In the genomic region with DNA sequence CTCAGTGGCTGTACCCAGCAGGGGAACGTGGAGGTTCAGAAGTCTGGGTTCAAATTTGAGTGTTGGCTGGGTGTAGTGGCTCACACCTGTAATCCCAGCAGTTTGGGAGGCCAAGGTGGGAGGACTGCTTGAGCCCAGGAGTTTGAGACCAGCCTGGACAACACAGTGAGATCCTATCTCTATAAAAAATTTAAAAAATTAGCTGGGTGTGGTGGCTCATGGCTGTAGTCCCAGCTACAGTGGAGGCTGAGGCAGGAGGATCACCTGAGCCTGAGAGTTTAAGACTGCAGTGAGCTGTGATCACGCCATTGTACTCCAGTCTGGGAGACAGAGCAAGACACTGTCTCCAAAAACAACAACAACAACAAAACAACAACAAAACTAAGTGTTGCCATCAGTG, we compare ENCODE assay signal across 4 cellular contexts. TPM values are rescaled to one million over a fixed set of nuclear protein-coding genes. Genes with fewer than 3 reads are reported as not detected.
"Had no signal": no experiment of that assay in that cellular context is flagged by ENCODE, and none has a peak within 500 bp of the region (broad histone marks: within the 10 kb centered on the region; RNA-seq: fewer than 3 reads in every experiment).

No MANE protein-coding gene starts in this region.

RNA-seq across cellular contexts. Expression of a gene that starts 8.8 kb away (rescaled TPM):
- total RNA-seq: omental fat pad, osteocyte, ureter had no signal
- polyA plus RNA-seq: naive thymus-derived CD8-positive, alpha-beta T cell had no signal
